10 cellular contexts compared by ENCODE assay signal in genomic region chr21:46326110-46326703, GRCh38. TPM values are rescaled to one million over a fixed set of nuclear protein-coding genes. Genes with fewer than 3 reads are reported as not detected.
A peak's percentile ranks its signal among the peaks of the same experiment; 100 is the strongest.
DNase-seq lines count a peak whose midpoint lies in the region; ATAC-seq, FAIRE-seq and TF ChIP-seq lines count a peak whose summit lies in the region.
"Had no signal": no experiment of that assay in that cellular context is flagged by ENCODE, and none has a peak within 500 bp of the region (broad histone marks: within the 10 kb centered on the region; RNA-seq: fewer than 3 reads in every experiment).

No MANE protein-coding gene starts in this region.

- in situ Hi-C loops in HepG2 (cut with HindIII; ENCODE audit: extremely low pct_ligation_motif_present, low pct_unique_long_range_greater_than_20kb) = no loop called here

- ATAC-seq in HepG2 (no peak), right lobe of liver (no peak), HG03175 (IDR thresholded peaks at IDR 0.05; ENCODE audit: unreplicated experiment) (no peak), HG03280 (IDR thresholded peaks at IDR 0.05; ENCODE audit: unreplicated experiment) (no peak)

- H3K9ac ChIP-seq in HepG2 (ENCODE audit: insufficient read depth, low read depth, low read length) (no peak overlapping the region; the same call in 1 of the 2 replicates), OCI-LY1 (ENCODE audit: low read length) (no peak overlapping the region)

- intact Hi-C loops in HepG2 (cut with micrococcal nuclease; ENCODE audit: unreplicated experiment) (no loop called here), right lobe of liver (cut with DNase I) (no loop called here)

- H3K4me2 ChIP-seq in HepG2 (ENCODE audit: low read depth, low read length) = peak overlapping the region; percentile 100
- H3K4me2 ChIP-seq in OCI-LY1 (ENCODE audit: low read length) = peak overlapping the region; percentile 80; the same call in 1 of the 2 replicates

- H3K9me2 ChIP-seq in OCI-LY1 (ENCODE audit: low read depth, low read length) = no peaks in the 10 kb centered on the region

- TF ChIP-seq POLR2A in HepG2 (IDR thresholded peaks at IDR 0.05; ENCODE audit: insufficient read depth in 1 of 2, low read depth in 2 of 2, low read length in 2 of 2) (no peak), right lobe of liver (IDR thresholded peaks at IDR 0.05) (no peak), H54 (IDR thresholded peaks at IDR 0.05; ENCODE audit: low read depth, low read length) (no peak)

- TF ChIP-seq CTCF in HepG2 (CRISPR knock-in tag; IDR thresholded peaks at IDR 0.05) = peak; percentile 69
- TF ChIP-seq CTCF in right lobe of liver (IDR thresholded peaks at IDR 0.05) = no peak
- TF ChIP-seq CTCF in OCI-LY1 (IDR thresholded peaks at IDR 0.05; ENCODE audit: low read length) = peak; percentile 32; the same call in 1 of the 2 replicates
- TF ChIP-seq CTCF in epithelial cell of proximal tubule (conservative IDR thresholded peaks at IDR 0.05; ENCODE audit: low read depth, low read length) = peak; percentile 26

- no peak overlapping the region for H2AFZ ChIP-seq in HepG2 (ENCODE audit: low read length)
- no peak overlapping the region for H2AFZ ChIP-seq in OCI-LY1 (ENCODE audit: low read length)

- H3K4me3 ChIP-seq in HepG2 (replicated peaks in 1 of 3; ENCODE audit: insufficient read depth in 1 of 3, low read depth in 2 of 3, low read length in 3 of 3) (peak overlapping the region in 2 of 3 experiments; percentile 95 to 96; a peak in 4 of 6 replicates), right lobe of liver (no peak overlapping the region), OCI-LY1 (ENCODE audit: low read depth, low read length, poor library complexity, severe bottlenecking) (peak overlapping the region; percentile 79), epithelial cell of proximal tubule (ENCODE audit: low read depth, low read length) (no peak overlapping the region)

- TF ChIP-seq RAD21 in HepG2 (CRISPR knock-in tag; IDR thresholded peaks at IDR 0.05) = no peak

- H3K79me2 ChIP-seq in HepG2 (ENCODE audit: insufficient read depth, low read length) (peaks cover 47% of the 10 kb centered on the region), OCI-LY1 (ENCODE audit: insufficient read depth, low read length) (peaks cover 54% of the 10 kb centered on the region)

- POLR2A ChIA-PET in HepG2 (lab: Yijun Ruan, JAX) = interaction anchor here (1.7 kb wide), 1 partner anchor 31 kb away, joined by 4 read pairs; no protein-coding TSS in a partner anchor

- no peak for TF ChIP-seq EP300 in HepG2 (IDR thresholded peaks at IDR 0.05; ENCODE audit: low read depth in 2 of 2, low read length in 2 of 2)
- TF ChIP-seq EP300 in HepG2 (CRISPR knock-in tag; IDR thresholded peaks at IDR 0.05; ENCODE audit: borderline replicate concordance) = no peak

- H3K9me3 ChIP-seq in HepG2 (ENCODE audit: low read length) = no peaks in the 10 kb centered on the region
- H3K9me3 ChIP-seq in right lobe of liver = no peaks in the 10 kb centered on the region
- no peaks in the 10 kb centered on the region for H3K9me3 ChIP-seq in OCI-LY1 (ENCODE audit: low read length)
- H3K9me3 ChIP-seq: tibial nerve had no signal

- CTCF ChIA-PET in HepG2 (lab: Yijun Ruan, JAX; ENCODE audit: low intra/inter-chr PET ratio, low total read pairs) = interaction anchor here (1.3 kb wide), 1 partner anchor 179 kb away, joined by 5 read pairs; no protein-coding TSS in a partner anchor

- BruUV-seq in HepG2 (replicated peaks; lab: Mats Ljungman, UMichigan) = no TSS peak

- H3K36me3 ChIP-seq in HepG2 (replicated peaks in 1 of 2; ENCODE audit: control insufficient read depth in 1 of 2, insufficient read depth in 2 of 2, low read length in 2 of 2) (peaks cover 5 to 27% of the 10 kb centered on the region in 2 experiments; a peak in 3 of 5 replicates), right lobe of liver (peaks cover 0 to 13% (median 0%) of the 10 kb centered on the region in 4 donors), OCI-LY1 (ENCODE audit: insufficient read depth, low read length) (peaks cover 53% of the 10 kb centered on the region)

- H3F3A ChIP-seq in OCI-LY1 (ENCODE audit: insufficient read depth, low read length) = no peaks in the 10 kb centered on the region

- FAIRE-seq in HepG2 (lab: Jason Lieb, UNC) (peak; percentile 37), H54 (lab: Jason Lieb, UNC) (no peak)

- H3K27me3 ChIP-seq in HepG2 (ENCODE audit: control insufficient read depth in 1 of 2, insufficient read depth in 2 of 2, low read length in 2 of 2) (no peaks in the 10 kb centered on the region; a peak in 1 of 5 replicates), right lobe of liver (no peaks in the 10 kb centered on the region), OCI-LY1 (ENCODE audit: insufficient read depth, low read length) (no peaks in the 10 kb centered on the region)
- H3K27me3 ChIP-seq: tibial nerve had no signal

- 44% methylated on average over 15 of the region's 15 CpGs for WGBS in HepG2 (ENCODE audit: low lambda C conversion rate)
- WGBS in right lobe of liver (ENCODE audit: insufficient coverage, low coverage, low lambda C conversion rate, missing lambda C conversion rate) = 95% methylated on average over 15 of the region's 15 CpGs

- H4K20me1 ChIP-seq in HepG2 (ENCODE audit: insufficient read depth, low read length) = no peaks in the 10 kb centered on the region
- H4K20me1 ChIP-seq in OCI-LY1 (ENCODE audit: insufficient read depth, low read length) = no peaks in the 10 kb centered on the region

- H3K27ac ChIP-seq in HepG2 (ENCODE audit: extremely low read length, insufficient read depth, low read length) = no peak overlapping the region
- no peak overlapping the region for H3K27ac ChIP-seq in right lobe of liver
- no peak overlapping the region for H3K27ac ChIP-seq in OCI-LY1 (ENCODE audit: low read depth, low read length, poor library complexity, severe bottlenecking)

- DNase-seq in HepG2 (ENCODE audit: low spot score) (peak; percentile 32), right lobe of liver (no peak), epithelial cell of proximal tubule (ENCODE audit: low read depth) (no peak), NCI-H345 (lab: John Stamatoyannopoulos, UW) (no peak), H54 (ENCODE audit: insufficient read length, low spot score) (no peak)
- DNase-seq: activated CD8-positive, alpha-beta memory T cell treated with anti-CD3 and anti-CD28 coated beads for 24 hours had no signal

- H3K4me1 ChIP-seq in HepG2 (ENCODE audit: insufficient read depth, low read length) = peaks cover 41% of the 10 kb centered on the region
- peaks cover 0 to 18% (median 8%) of the 10 kb centered on the region in 4 donors for H3K4me1 ChIP-seq in right lobe of liver
- H3K4me1 ChIP-seq in OCI-LY1 (ENCODE audit: insufficient read depth, low read length, severe bottlenecking) = peaks cover 23% of the 10 kb centered on the region

RNA-seq across cellular contexts. Expression of gene PCNT, which starts 2.3 kb away (rescaled TPM):
- total RNA-seq in HepG2 (2016; rRNA removed; fragmentation: Illumina TruSeq; extraction: Trizol) = 12.2 and 12.4 TPM in 2 replicates
- 11.8 and 13.7 TPM in 2 replicates for total RNA-seq in HepG2 (2016; cell fraction: cytosol; rRNA removed; fragmentation: Illumina TruSeq; extraction: Trizol; ENCODE audit: low read depth)
- 9.9 and 13.1 TPM in 2 replicates for total RNA-seq in HepG2 (2016; cell fraction: insoluble cytoplasmic fraction; rRNA removed; fragmentation: Illumina TruSeq; extraction: Trizol)
- total RNA-seq in HepG2 (2016; cell fraction: membrane; rRNA removed; fragmentation: Illumina TruSeq; extraction: Trizol) = 6.9 and 8.5 TPM in 2 replicates
- 24.8 and 28.6 TPM in 2 replicates for total RNA-seq in HepG2 (2016; cell fraction: nucleus; rRNA removed; fragmentation: Illumina TruSeq; extraction: Trizol)
- 5.6 and 7.4 TPM in 2 replicates for polyA plus RNA-seq in HepG2 (2011; rRNA removed)
- polyA plus RNA-seq in HepG2 (2011; cell fraction: cytosol; rRNA removed) = 2.5 and 3.7 TPM in 2 replicates
- 25.9 and 37.1 TPM in 2 replicates for polyA plus RNA-seq in HepG2 (2011; cell fraction: nucleus; rRNA removed)
- polyA plus RNA-seq in HepG2 (2012) = 6.5 and 6.9 TPM in 2 replicates
- polyA plus RNA-seq in HepG2 (2016; cell fraction: cytosol; fragmentation: Illumina TruSeq; extraction: Trizol; ENCODE audit: low read depth) = 1.0 and 1.4 TPM in 2 replicates
- polyA plus RNA-seq in HepG2 (2016; cell fraction: insoluble cytoplasmic fraction; fragmentation: Illumina TruSeq; extraction: Trizol; ENCODE audit: low read depth) = 8.8 and 9.4 TPM in 2 replicates
- 1.3 and 2.7 TPM in 2 replicates for polyA plus RNA-seq in HepG2 (2016; cell fraction: membrane; fragmentation: Illumina TruSeq; extraction: Trizol; ENCODE audit: low read depth)
- polyA plus RNA-seq in HepG2 (2016; cell fraction: nucleus; fragmentation: Illumina TruSeq; extraction: Trizol; ENCODE audit: insufficient read depth, low read depth) = 46.6 and 55.1 TPM in 2 replicates
- polyA minus RNA-seq in HepG2 (2011; rRNA and poly(A)+ RNA removed; ENCODE audit: low replicate concordance) = 31.0 and 75.2 TPM in 2 replicates
- polyA minus RNA-seq in HepG2 (2011; cell fraction: cytosol; rRNA and poly(A)+ RNA removed) = 4.6 and 7.0 TPM in 2 replicates
- polyA minus RNA-seq in HepG2 (2011; cell fraction: nucleus; rRNA and poly(A)+ RNA removed) = 17.2 and 19.3 TPM in 2 replicates
- total RNA-seq in right lobe of liver = 10 to 100 TPM in 5 of 6 experiments, 1 to 10 TPM in 1; 9.9 to 18.2 (median 14.1) TPM
- total RNA-seq in epithelial cell of proximal tubule = 15.1 and 18.7 TPM in 2 replicates

RNA-seq across cellular contexts. Expression of gene C21orf58, which starts 2.5 kb away (rescaled TPM):
- total RNA-seq in HepG2 (2016; rRNA removed; fragmentation: Illumina TruSeq; extraction: Trizol) (3.3 and 6.8 TPM in 2 replicates), right lobe of liver (1 to 10 TPM in 5 of 6 experiments, under 1 TPM in 1; 1.00 to 2.4 (median 1.4) TPM), epithelial cell of proximal tubule (10.3 and 12.1 TPM in 2 replicates)
- total RNA-seq in HepG2 (2016; cell fraction: cytosol; rRNA removed; fragmentation: Illumina TruSeq; extraction: Trizol; ENCODE audit: low read depth) = 5.2 and 5.5 TPM in 2 replicates
- 2.2 and 7.3 TPM in 2 replicates for total RNA-seq in HepG2 (2016; cell fraction: insoluble cytoplasmic fraction; rRNA removed; fragmentation: Illumina TruSeq; extraction: Trizol)
- 4.4 and 5.0 TPM in 2 replicates for total RNA-seq in HepG2 (2016; cell fraction: membrane; rRNA removed; fragmentation: Illumina TruSeq; extraction: Trizol)
- total RNA-seq in HepG2 (2016; cell fraction: nucleus; rRNA removed; fragmentation: Illumina TruSeq; extraction: Trizol) = 7.9 and 14.5 TPM in 2 replicates
- polyA plus RNA-seq in HepG2 (2011; rRNA removed) = 3.2 and 3.5 TPM in 2 replicates
- polyA plus RNA-seq in HepG2 (2011; cell fraction: cytosol; rRNA removed) = 0.99 and 1.6 TPM in 2 replicates
- 17.6 and 27.7 TPM in 2 replicates for polyA plus RNA-seq in HepG2 (2011; cell fraction: nucleus; rRNA removed)
- polyA plus RNA-seq in HepG2 (2012) = 1.3 and 2.8 TPM in 2 replicates
- 0.69 and 0.97 TPM in 2 replicates for polyA plus RNA-seq in HepG2 (2016; cell fraction: cytosol; fragmentation: Illumina TruSeq; extraction: Trizol; ENCODE audit: low read depth)
- 1.4 and 2.3 TPM in 2 replicates for polyA plus RNA-seq in HepG2 (2016; cell fraction: insoluble cytoplasmic fraction; fragmentation: Illumina TruSeq; extraction: Trizol; ENCODE audit: low read depth)
- 1.4 and 1.5 TPM in 2 replicates for polyA plus RNA-seq in HepG2 (2016; cell fraction: membrane; fragmentation: Illumina TruSeq; extraction: Trizol; ENCODE audit: low read depth)
- 19.1 and 20.8 TPM in 2 replicates for polyA plus RNA-seq in HepG2 (2016; cell fraction: nucleus; fragmentation: Illumina TruSeq; extraction: Trizol; ENCODE audit: insufficient read depth, low read depth)
- polyA minus RNA-seq in HepG2 (2011; rRNA and poly(A)+ RNA removed; ENCODE audit: low replicate concordance) = 12.3 and 40.6 TPM in 2 replicates
- polyA minus RNA-seq in HepG2 (2011; cell fraction: cytosol; rRNA and poly(A)+ RNA removed) = 2.3 and 2.5 TPM in 2 replicates
- 11.2 and 15.3 TPM in 2 replicates for polyA minus RNA-seq in HepG2 (2011; cell fraction: nucleus; rRNA and poly(A)+ RNA removed)

RNA-seq across cellular contexts. Expression of gene YBEY, which starts 40.1 kb away (rescaled TPM):
- total RNA-seq in HepG2 (2016; rRNA removed; fragmentation: Illumina TruSeq; extraction: Trizol) = 6.5 and 8.9 TPM in 2 replicates
- total RNA-seq in HepG2 (2016; cell fraction: cytosol; rRNA removed; fragmentation: Illumina TruSeq; extraction: Trizol; ENCODE audit: low read depth) = 2.8 and 4.9 TPM in 2 replicates
- total RNA-seq in HepG2 (2016; cell fraction: insoluble cytoplasmic fraction; rRNA removed; fragmentation: Illumina TruSeq; extraction: Trizol) = 6.7 and 7.5 TPM in 2 replicates
- 4.8 and 5.5 TPM in 2 replicates for total RNA-seq in HepG2 (2016; cell fraction: membrane; rRNA removed; fragmentation: Illumina TruSeq; extraction: Trizol)
- 5.0 and 6.0 TPM in 2 replicates for total RNA-seq in HepG2 (2016; cell fraction: nucleus; rRNA removed; fragmentation: Illumina TruSeq; extraction: Trizol)
- 8.3 and 8.9 TPM in 2 replicates for polyA plus RNA-seq in HepG2 (2011; rRNA removed)
- 6.4 and 8.2 TPM in 2 replicates for polyA plus RNA-seq in HepG2 (2011; cell fraction: cytosol; rRNA removed)
- polyA plus RNA-seq in HepG2 (2011; cell fraction: nucleus; rRNA removed) = 9.0 and 12.5 TPM in 2 replicates
- 7.7 and 8.4 TPM in 2 replicates for polyA plus RNA-seq in HepG2 (2012)
- polyA plus RNA-seq in HepG2 (2016; cell fraction: cytosol; fragmentation: Illumina TruSeq; extraction: Trizol; ENCODE audit: low read depth) = 2.9 and 3.8 TPM in 2 replicates
- 7.5 and 8.5 TPM in 2 replicates for polyA plus RNA-seq in HepG2 (2016; cell fraction: insoluble cytoplasmic fraction; fragmentation: Illumina TruSeq; extraction: Trizol; ENCODE audit: low read depth)
- 3.3 and 4.2 TPM in 2 replicates for polyA plus RNA-seq in HepG2 (2016; cell fraction: membrane; fragmentation: Illumina TruSeq; extraction: Trizol; ENCODE audit: low read depth)
- polyA plus RNA-seq in HepG2 (2016; cell fraction: nucleus; fragmentation: Illumina TruSeq; extraction: Trizol; ENCODE audit: insufficient read depth, low read depth) = 10.1 and 10.6 TPM in 2 replicates
- polyA minus RNA-seq in HepG2 (2011; rRNA and poly(A)+ RNA removed; ENCODE audit: low replicate concordance) = 4.6 and 9.6 TPM in 2 replicates
- 1.9 and 3.3 TPM in 2 replicates for polyA minus RNA-seq in HepG2 (2011; cell fraction: cytosol; rRNA and poly(A)+ RNA removed)
- polyA minus RNA-seq in HepG2 (2011; cell fraction: nucleus; rRNA and poly(A)+ RNA removed) = 14.9 and 15.4 TPM in 2 replicates
- 10 to 100 TPM in 2 of 6 experiments, 1 to 10 TPM in 4; 6.3 to 16.0 (median 7.3) TPM for total RNA-seq in right lobe of liver
- total RNA-seq in epithelial cell of proximal tubule = 7.0 and 10.9 TPM in 2 replicates

RNA-seq across cellular contexts. Expression of gene MCM3AP, which starts 40.8 kb away (rescaled TPM):
- total RNA-seq in HepG2 (2016; rRNA removed; fragmentation: Illumina TruSeq; extraction: Trizol) (54.7 and 63.5 TPM in 2 replicates), right lobe of liver (10 to 100 TPM; 34.4 to 44.6 (median 40.7) TPM), epithelial cell of proximal tubule (65.1 and 84.7 TPM in 2 replicates)
- 6.1 and 8.7 TPM in 2 replicates for total RNA-seq in HepG2 (2016; cell fraction: cytosol; rRNA removed; fragmentation: Illumina TruSeq; extraction: Trizol; ENCODE audit: low read depth)
- total RNA-seq in HepG2 (2016; cell fraction: insoluble cytoplasmic fraction; rRNA removed; fragmentation: Illumina TruSeq; extraction: Trizol) = 52.6 and 60.2 TPM in 2 replicates
- total RNA-seq in HepG2 (2016; cell fraction: membrane; rRNA removed; fragmentation: Illumina TruSeq; extraction: Trizol) = 16.9 and 20.2 TPM in 2 replicates
- 60.4 and 72.1 TPM in 2 replicates for total RNA-seq in HepG2 (2016; cell fraction: nucleus; rRNA removed; fragmentation: Illumina TruSeq; extraction: Trizol)
- polyA plus RNA-seq in HepG2 (2011; rRNA removed) = 27.0 and 31.6 TPM in 2 replicates
- polyA plus RNA-seq in HepG2 (2011; cell fraction: cytosol; rRNA removed) = 18.8 and 21.4 TPM in 2 replicates
- polyA plus RNA-seq in HepG2 (2011; cell fraction: nucleus; rRNA removed) = 115 TPM in 2 replicates
- 35.0 and 42.0 TPM in 2 replicates for polyA plus RNA-seq in HepG2 (2012)
- 2.1 and 2.9 TPM in 2 replicates for polyA plus RNA-seq in HepG2 (2016; cell fraction: cytosol; fragmentation: Illumina TruSeq; extraction: Trizol; ENCODE audit: low read depth)
- polyA plus RNA-seq in HepG2 (2016; cell fraction: insoluble cytoplasmic fraction; fragmentation: Illumina TruSeq; extraction: Trizol; ENCODE audit: low read depth) = 37.3 and 48.4 TPM in 2 replicates
- polyA plus RNA-seq in HepG2 (2016; cell fraction: membrane; fragmentation: Illumina TruSeq; extraction: Trizol; ENCODE audit: low read depth) = 4.8 and 5.8 TPM in 2 replicates
- 136 and 140 TPM in 2 replicates for polyA plus RNA-seq in HepG2 (2016; cell fraction: nucleus; fragmentation: Illumina TruSeq; extraction: Trizol; ENCODE audit: insufficient read depth, low read depth)
- polyA minus RNA-seq in HepG2 (2011; rRNA and poly(A)+ RNA removed; ENCODE audit: low replicate concordance) = 55.5 and 59.3 TPM in 2 replicates
- polyA minus RNA-seq in HepG2 (2011; cell fraction: cytosol; rRNA and poly(A)+ RNA removed) = 42.6 and 43.4 TPM in 2 replicates
- 105 and 113 TPM in 2 replicates for polyA minus RNA-seq in HepG2 (2011; cell fraction: nucleus; rRNA and poly(A)+ RNA removed)

Comparison
In these comparisons a context has a peak if more than half of its experiments do, and no peak if none do; other contexts are left out.
1. H3K4me3 ChIP-seq: peak in HepG2 (2 of 3) and OCI-LY1 (single experiment); none in right lobe of liver (0 of 3) and epithelial cell of proximal tubule (single experiment).
2. CTCF ChIP-seq: peak in HepG2 (single experiment), OCI-LY1 (single experiment) and epithelial cell of proximal tubule (single experiment); none in right lobe of liver (0 of 4).